Comparison of ENCODE assay signal across 27 cellular contexts in genomic region chr9:29390859-29391258, GRCh38.
"Had no signal": no experiment of that assay in that cellular context is flagged by ENCODE, and none has a peak within 500 bp of the region (broad histone marks: within the 10 kb centered on the region; RNA-seq: fewer than 3 reads in every experiment).

No MANE protein-coding gene starts in this region.

- H3K36me3 ChIP-seq: esophagus squamous epithelium, gastrocnemius medialis, heart right ventricle, left lung, lower lobe of right lung had no signal

- H3K4me3 Mint-ChIP-seq: naive thymus-derived CD4-positive, alpha-beta T cell had no signal

- H3K27ac Mint-ChIP-seq: naive thymus-derived CD4-positive, alpha-beta T cell had no signal

- DNase-seq: dermis blood vessel endothelial cell; dorsolateral prefrontal cortex; effector CD4-positive, alpha-beta T cell; effector memory CD4-positive, alpha-beta T cell; erythroblast; esophagus squamous epithelium; foreskin fibroblast; foreskin melanocyte; gastrocnemius medialis; glutamatergic neuron; head of caudate nucleus; heart right ventricle; hippocampal formation; left cardiac atrium; left lung; left ventricle myocardium superior; lower lobe of right lung; mesenchymal stem cell; midbrain; naive thymus-derived CD4-positive, alpha-beta T cell had no signal

- H3K4me1 ChIP-seq: esophagus squamous epithelium, gastrocnemius medialis, heart right ventricle, left lung, lower lobe of right lung had no signal

- H3K27me3 Mint-ChIP-seq: naive thymus-derived CD4-positive, alpha-beta T cell had no signal

- H3K27ac ChIP-seq: coronary artery, dorsolateral prefrontal cortex, epithelial cell of prostate, esophagus squamous epithelium, gastrocnemius medialis, heart right ventricle, left lung, lower lobe of right lung had no signal

- FAIRE-seq: colon, endometrium, islet of Langerhans, keratinocyte had no signal

- H3K4me1 Mint-ChIP-seq: naive thymus-derived CD4-positive, alpha-beta T cell had no signal

- H3K4me3 ChIP-seq: coronary artery, dorsolateral prefrontal cortex, esophagus squamous epithelium, gastrocnemius medialis, heart right ventricle, left lung, lower lobe of right lung had no signal

- ATAC-seq: esophagus mucosa; gastrocnemius medialis; heart right ventricle; left cardiac atrium; left lung; left ventricle myocardium superior; lower lobe of right lung; naive thymus-derived CD4-positive, alpha-beta T cell had no signal

- H3K27me3 ChIP-seq: esophagus squamous epithelium, gastrocnemius medialis, heart right ventricle, left lung had no signal

- H3K9me3 ChIP-seq: esophagus squamous epithelium, gastrocnemius medialis, lower lobe of right lung had no signal

- H3K36me3 Mint-ChIP-seq: naive thymus-derived CD4-positive, alpha-beta T cell had no signal
